Comparison of ENCODE assay signal across 19 cellular contexts in the genomic region with DNA sequence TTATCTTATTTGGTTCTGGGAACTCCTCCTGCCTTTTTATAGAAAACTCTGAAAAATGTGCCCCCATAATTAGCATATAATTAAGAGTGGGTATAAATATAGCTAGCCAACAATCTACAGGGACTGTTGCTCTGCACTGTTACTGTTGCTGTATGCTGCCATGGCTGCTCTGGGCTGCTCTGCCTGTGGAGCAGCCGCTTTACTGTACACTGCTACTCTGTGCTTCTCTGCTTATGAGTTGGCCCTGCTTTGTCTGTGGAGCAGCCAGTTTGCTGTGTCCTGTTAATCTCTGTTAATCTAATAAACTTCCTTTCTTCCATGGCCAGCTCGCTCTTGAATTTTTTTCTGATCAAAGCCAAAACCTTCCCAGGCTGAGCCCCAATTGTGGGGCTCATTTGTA.
DNase-seq lines count a peak whose midpoint lies in the region; ATAC-seq and TF ChIP-seq lines count a peak whose summit lies in the region.
"Had no signal": no experiment of that assay in that cellular context is flagged by ENCODE, and none has a peak within 500 bp of the region (broad histone marks: within the 10 kb centered on the region; RNA-seq: fewer than 3 reads in every experiment).

No MANE protein-coding gene starts in this region.

- CTCF ChIA-PET in MCF 10A (lab: Yijun Ruan, JAX) = interaction anchor here (0.6 kb wide), 2 partner anchors 34 to 1182 kb away, joined by 3 read pairs; no protein-coding TSS in a partner anchor
- CTCF ChIA-PET in CD4-positive, alpha-beta memory T cell (lab: Charles Lee; ENCODE audit: partially characterized antibody) = no interaction called here

- no peaks in the 10 kb centered on the region for H3K27me3 ChIP-seq in breast epithelium
- H3K27me3 ChIP-seq in WERI-Rb-1 (ENCODE audit: insufficient read depth, low read depth, severe bottlenecking) = no peaks in the 10 kb centered on the region
- H3K27me3 ChIP-seq in smooth muscle cell (ENCODE audit: low read depth) = no peaks in the 10 kb centered on the region
- H3K27me3 ChIP-seq in CD4-positive, alpha-beta memory T cell (ENCODE audit: insufficient read depth, low read length) = no peaks in the 10 kb centered on the region
- H3K27me3 ChIP-seq: BLaER1 treated with 17β-estradiol and CSF1 and Interleukin-3, amounts not matched to agents 10 nM and 100 nM had no signal

- no peaks in the 10 kb centered on the region for H3K36me3 Mint-ChIP-seq in MCF 10A (ENCODE audit: insufficient read depth, unreplicated experiment)
- H3K36me3 Mint-ChIP-seq in CD4-positive, alpha-beta memory T cell = no peaks in the 10 kb centered on the region
- H3K36me3 Mint-ChIP-seq: CD14-positive monocyte had no signal

- H3K4me1 Mint-ChIP-seq in MCF 10A (ENCODE audit: insufficient read depth, unreplicated experiment) = no peaks in the 10 kb centered on the region
- H3K4me1 Mint-ChIP-seq in CD4-positive, alpha-beta memory T cell = no peaks in the 10 kb centered on the region
- H3K4me1 Mint-ChIP-seq: B cell, CD14-positive monocyte had no signal

- no peak overlapping the region for H3K4me3 Mint-ChIP-seq in MCF 10A (ENCODE audit: unreplicated experiment)
- no peak overlapping the region for H3K4me3 Mint-ChIP-seq in CD4-positive, alpha-beta memory T cell
- H3K4me3 Mint-ChIP-seq: B cell; CD14-positive monocyte; CD4-positive, alpha-beta T cell; H9 had no signal

- H3K27ac ChIP-seq in breast epithelium (no peak overlapping the region), WERI-Rb-1 (no peak overlapping the region), smooth muscle cell (ENCODE audit: low read depth) (no peak overlapping the region)
- no peak overlapping the region for H3K27ac ChIP-seq in CD4-positive, alpha-beta memory T cell (ENCODE audit: low read depth, low read length)
- H3K27ac ChIP-seq: 22Rv1; BLaER1 treated with 17β-estradiol and CSF1 and Interleukin-3, amounts not matched to agents 10 nM and 100 nM had no signal

- no peaks in the 10 kb centered on the region for H3F3A ChIP-seq in smooth muscle cell (ENCODE audit: low read depth)

- 65% methylated on average over 2 of the region's 2 CpGs for WGBS in smooth muscle cell (ENCODE audit: low lambda C conversion rate)

- no peaks in the 10 kb centered on the region for H4K20me1 ChIP-seq in smooth muscle cell (ENCODE audit: low read depth)
- H4K20me1 ChIP-seq: BLaER1 treated with 17β-estradiol and CSF1 and Interleukin-3, amounts not matched to agents 10 nM and 100 nM had no signal

- H3K4me1 ChIP-seq in breast epithelium (no peaks in the 10 kb centered on the region), smooth muscle cell (ENCODE audit: low read depth) (no peaks in the 10 kb centered on the region)
- H3K4me1 ChIP-seq in CD4-positive, alpha-beta memory T cell (ENCODE audit: insufficient read depth, low read length) = no peaks in the 10 kb centered on the region
- H3K4me1 ChIP-seq: BLaER1 treated with 17β-estradiol and CSF1 and Interleukin-3, amounts not matched to agents 10 nM and 100 nM had no signal

- H3K27me3 Mint-ChIP-seq in MCF 10A (ENCODE audit: insufficient read depth, unreplicated experiment) = peaks cover 26% of the 10 kb centered on the region
- H3K27me3 Mint-ChIP-seq in CD4-positive, alpha-beta memory T cell = no peaks in the 10 kb centered on the region
- H3K27me3 Mint-ChIP-seq: B cell; CD4-positive, alpha-beta T cell had no signal

- no peaks in the 10 kb centered on the region for H3K36me3 ChIP-seq in breast epithelium
- no peaks in the 10 kb centered on the region for H3K36me3 ChIP-seq in WERI-Rb-1
- H3K36me3 ChIP-seq in smooth muscle cell (ENCODE audit: low read depth) = no peaks in the 10 kb centered on the region
- H3K36me3 ChIP-seq in CD4-positive, alpha-beta memory T cell (ENCODE audit: insufficient read depth, low read length) = no peaks in the 10 kb centered on the region
- H3K36me3 ChIP-seq: BLaER1 treated with 17β-estradiol and CSF1 and Interleukin-3, amounts not matched to agents 10 nM and 100 nM had no signal

- H3K9ac ChIP-seq in smooth muscle cell (ENCODE audit: low read depth) = no peak overlapping the region
- H3K9ac ChIP-seq: BLaER1 treated with 17β-estradiol and CSF1 and Interleukin-3, amounts not matched to agents 10 nM and 100 nM had no signal

- H3K4me3 ChIP-seq in breast epithelium (no peak overlapping the region), WERI-Rb-1 (ENCODE audit: low read depth, low read length) (no peak overlapping the region), smooth muscle cell (no peak overlapping the region)
- H3K4me3 ChIP-seq in CD4-positive, alpha-beta memory T cell (ENCODE audit: low read length in 2 of 2) = no peak overlapping the region
- H3K4me3 ChIP-seq: BLaER1 treated with 17β-estradiol and CSF1 and Interleukin-3, amounts not matched to agents 10 nM and 100 nM had no signal

- TF ChIP-seq CTCF in MCF 10A (IDR thresholded peaks at IDR 0.05; ENCODE audit: unreplicated experiment) = no peak
- no peak for TF ChIP-seq CTCF in breast epithelium (IDR thresholded peaks at IDR 0.05)
- no peak for TF ChIP-seq CTCF in WERI-Rb-1 (IDR thresholded peaks at IDR 0.05; ENCODE audit: low read depth, low read length)
- no peak for TF ChIP-seq CTCF in smooth muscle cell (IDR thresholded peaks at IDR 0.05; ENCODE audit: borderline replicate concordance, insufficient read depth, poor library complexity, severe bottlenecking)

- intact Hi-C loops in MCF 10A (cut with micrococcal nuclease) = no loop called here
- intact Hi-C loops in breast epithelium (cut with DNase I; ENCODE audit: low total_unique reads) = no loop called here
- intact Hi-C loops in CD4-positive, alpha-beta memory T cell (cut with micrococcal nuclease) = no loop called here

- POLR2A ChIA-PET in MCF 10A (lab: Yijun Ruan, JAX) = interaction anchor here (0.7 kb wide), 1 partner anchor 15 kb away, joined by 3 read pairs; no protein-coding TSS in a partner anchor
- POLR2A ChIA-PET in CD4-positive, alpha-beta memory T cell (lab: Charles Lee; ENCODE audit: partially characterized antibody) = no interaction called here

- DNase-seq in MCF 10A (ENCODE audit: unreplicated experiment) = no peak
- no peak for DNase-seq in breast epithelium (ENCODE audit: low spot score in 2 of 2)
- DNase-seq in NCI-H82 treated with DMSO at 0.1 percent for 48 hours (lab: John Stamatoyannopoulos, UW; ENCODE audit: unreplicated experiment) = peak; percentile 68
- peak; percentile 26 for DNase-seq in WERI-Rb-1
- no peak for DNase-seq in smooth muscle cell (lab: John Stamatoyannopoulos, UW; ENCODE audit: unreplicated experiment)
- no peak for DNase-seq in SHP77 treated with DMSO at 0.1 percent for 48 hours (lab: John Stamatoyannopoulos, UW)
- DNase-seq in CD4-positive, alpha-beta memory T cell = no peak
- DNase-seq: Calu3; CD4-positive, alpha-beta T cell; COR-L47; DMS153; DND-41; H9 had no signal

- H3K27ac Mint-ChIP-seq in MCF 10A (ENCODE audit: low read depth, unreplicated experiment) = peak overlapping the region; percentile 62
- no peak overlapping the region for H3K27ac Mint-ChIP-seq in CD4-positive, alpha-beta memory T cell
- H3K27ac Mint-ChIP-seq: B cell; CD14-positive monocyte; CD4-positive, alpha-beta T cell; H9 had no signal

- ATAC-seq in HG02763 (IDR thresholded peaks at IDR 0.05; ENCODE audit: unreplicated experiment) = no peak
- ATAC-seq: HCT116 had no signal

- H3K79me2 ChIP-seq in smooth muscle cell (ENCODE audit: low read depth) = no peaks in the 10 kb centered on the region

- H3K9me3 ChIP-seq in breast epithelium (no peaks in the 10 kb centered on the region), WERI-Rb-1 (ENCODE audit: severe bottlenecking) (no peaks in the 10 kb centered on the region), smooth muscle cell (replicated peaks; ENCODE audit: low read depth) (no peaks in the 10 kb centered on the region)
- H3K9me3 ChIP-seq in CD4-positive, alpha-beta memory T cell (ENCODE audit: control insufficient read depth in 1 of 2, low read length in 2 of 2) = no peaks in the 10 kb centered on the region
- H3K9me3 ChIP-seq: BLaER1 treated with 17β-estradiol and CSF1 and Interleukin-3, amounts not matched to agents 10 nM and 100 nM had no signal

- H2AFZ ChIP-seq in smooth muscle cell (ENCODE audit: low read depth) = peak overlapping the region; percentile 13

- no peak for TF ChIP-seq POLR2A in breast epithelium (IDR thresholded peaks at IDR 0.05)

- H3K4me2 ChIP-seq in smooth muscle cell = no peak overlapping the region
- H3K4me2 ChIP-seq: BLaER1 treated with 17β-estradiol and CSF1 and Interleukin-3, amounts not matched to agents 10 nM and 100 nM had no signal

- no peaks in the 10 kb centered on the region for H3K9me3 Mint-ChIP-seq in MCF 10A (ENCODE audit: unreplicated experiment)
- peaks cover 0 to 9% (median 1%) of the 10 kb centered on the region in 8 donors for H3K9me3 Mint-ChIP-seq in CD4-positive, alpha-beta memory T cell

- no TSS peak for BruUV-seq in MCF 10A (replicated peaks; lab: Mats Ljungman, UMichigan)

Comparison
In these comparisons a context has a peak if more than half of its experiments do, and no peak if none do; other contexts are left out.
1. DNase-seq: peak in NCI-H82 treated with DMSO at 0.1 percent for 48 hours (single experiment) and WERI-Rb-1 (single experiment); none in MCF 10A (single experiment), breast epithelium (0 of 2), smooth muscle cell (single experiment), SHP77 treated with DMSO at 0.1 percent for 48 hours (single experiment) and CD4-positive, alpha-beta memory T cell (0 of 5).